In the genomic region with DNA sequence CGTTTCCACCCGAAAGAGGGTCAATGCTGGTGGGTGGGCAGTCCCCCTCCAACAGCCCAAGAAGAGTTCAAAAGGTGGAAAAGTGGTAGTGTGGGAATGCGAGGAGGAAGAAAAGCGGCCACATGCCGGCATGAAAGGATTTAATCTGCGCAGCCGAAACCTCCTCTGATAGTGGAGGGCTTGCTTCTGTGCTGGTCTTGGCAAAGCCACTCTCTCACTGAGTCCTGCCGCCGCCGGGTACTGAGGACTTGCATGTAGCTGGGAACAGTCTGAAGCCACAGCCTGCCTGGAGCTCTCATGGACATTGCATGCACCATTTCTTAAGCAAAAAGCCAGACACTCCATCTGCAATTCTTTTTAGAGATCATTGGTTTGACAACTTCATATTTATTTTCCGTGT, we compare ENCODE assay signal across 21 cellular contexts.
DNase-seq lines count a peak whose midpoint lies in the region; ATAC-seq and TF ChIP-seq lines count a peak whose summit lies in the region.
"Had no signal": no experiment of that assay in that cellular context is flagged by ENCODE, and none has a peak within 500 bp of the region (broad histone marks: within the 10 kb centered on the region; RNA-seq: fewer than 3 reads in every experiment).

No MANE protein-coding gene starts in this region.

- TF ChIP-seq CTCF in AG10803 (conservative IDR thresholded peaks at IDR 0.05; ENCODE audit: low read length): no peak
- TF ChIP-seq CTCF in WTC11 (IDR thresholded peaks at IDR 0.05): no peak
- no peak for TF ChIP-seq CTCF in osteoblast (IDR thresholded peaks at IDR 0.05; ENCODE audit: extremely low read depth, low read depth, low read length)

- H3K27me3 Mint-ChIP-seq in WTC11 (ENCODE audit: low read depth): peaks cover 10% of the 10 kb centered on the region

- POLR2A ChIA-PET in WTC11 (lab: Charles Lee): no interaction called here

- no peak overlapping the region for H3K4me3 Mint-ChIP-seq in WTC11
- H3K4me3 Mint-ChIP-seq: activated naive CD8-positive, alpha-beta T cell treated with anti-CD3 and anti-CD28 coated beads, Interleukin-2, amount 50 U/mL, for 24 hours; central memory CD8-positive, alpha-beta T cell; stimulated activated effector memory CD8-positive, alpha-beta T cell treated with anti-CD3 and anti-CD28 coated beads, Interleukin-12 subunit alpha, Interleukin-12 subunit beta, amount 100 ng/mL, for 72 hours had no signal

- DNase-seq in AG10803 (ENCODE audit: low read depth): peak; percentile 71
- no peak for DNase-seq in WTC11 (ENCODE audit: low spot score)
- DNase-seq in head of caudate nucleus: peak in 41 of 42 donors; percentile 49 to 89 (median 74)
- DNase-seq in nucleus accumbens (lab: John Stamatoyannopoulos, UW): peak in 38 of 56 donors; percentile 17 to 73 (median 44)
- DNase-seq in NOMO-1 treated with DMSO at 0.1 percent for 48 hours (lab: John Stamatoyannopoulos, UW; ENCODE audit: unreplicated experiment): no peak
- no peak for DNase-seq in osteoblast (ENCODE audit: insufficient read length, low spot score, missing footprints)
- DNase-seq in SK-N-DZ (ENCODE audit: low spot score): no peak
- DNase-seq: ACHN; activated naive CD8-positive, alpha-beta T cell treated with anti-CD3 and anti-CD28 coated beads, Interleukin-2, amount 50 U/mL, for 24 hours; COR-L47; EL; left cardiac atrium; NCI-H345; stimulated activated CD4-positive, alpha-beta T cell treated with anti-CD3 and anti-CD28 coated beads, Interleukin-12 subunit alpha, Interleukin-12 subunit beta, amount 100 ng/mL, for 4 hours; T-helper 1 cell; trophoblast cell had no signal

- H3K4me1 ChIP-seq in osteoblast (ENCODE audit: insufficient read depth, low read length): no peaks in the 10 kb centered on the region

- no peak overlapping the region for H3K4me2 ChIP-seq in osteoblast (ENCODE audit: insufficient read depth, low read length)

- CTCF ChIA-PET in WTC11 (lab: Charles Lee): no interaction called here

- peak; percentile 61; the same call in 1 of the 2 replicates for ATAC-seq in WTC11
- no peak for ATAC-seq in GM21390 (IDR thresholded peaks at IDR 0.05; ENCODE audit: unreplicated experiment)
- ATAC-seq: activated naive CD8-positive, alpha-beta T cell treated with anti-CD3 and anti-CD28 coated beads, Interleukin-2, amount 50 U/mL, for 24 hours; HepG2; stimulated activated effector memory CD8-positive, alpha-beta T cell treated with anti-CD3 and anti-CD28 coated beads, Interleukin-12 subunit alpha, Interleukin-12 subunit beta, amount 100 ng/mL, for 72 hours had no signal

- H3K4me1 Mint-ChIP-seq in WTC11: peaks cover 22% of the 10 kb centered on the region
- H3K4me1 Mint-ChIP-seq: activated naive CD8-positive, alpha-beta T cell treated with anti-CD3 and anti-CD28 coated beads, Interleukin-2, amount 50 U/mL, for 24 hours; central memory CD8-positive, alpha-beta T cell; stimulated activated effector memory CD8-positive, alpha-beta T cell treated with anti-CD3 and anti-CD28 coated beads, Interleukin-12 subunit alpha, Interleukin-12 subunit beta, amount 100 ng/mL, for 72 hours had no signal

- no peaks in the 10 kb centered on the region for H3K36me3 Mint-ChIP-seq in WTC11
- H3K36me3 Mint-ChIP-seq: stimulated activated effector memory CD8-positive, alpha-beta T cell treated with anti-CD3 and anti-CD28 coated beads, Interleukin-12 subunit alpha, Interleukin-12 subunit beta, amount 100 ng/mL, for 72 hours had no signal

- no peaks in the 10 kb centered on the region for H3K36me3 ChIP-seq in osteoblast (ENCODE audit: insufficient read depth, low read length)

- no peaks in the 10 kb centered on the region for H3K9me3 Mint-ChIP-seq in WTC11
- H3K9me3 Mint-ChIP-seq: activated naive CD8-positive, alpha-beta T cell treated with anti-CD3 and anti-CD28 coated beads, Interleukin-2, amount 50 U/mL, for 24 hours; activated T-helper 2 cell treated with anti-CD3 and anti-CD28 coated beads, Interferon-gamma antibody, Interleukin-2, Interleukin-4, amounts not matched to agents 10 μg/mL and 5 μg/mL and 100 μg/mL, durations not matched to agents 14 hours and 24 hours and 36 hours; central memory CD8-positive, alpha-beta T cell; stimulated activated effector memory CD8-positive, alpha-beta T cell treated with anti-CD3 and anti-CD28 coated beads, Interleukin-12 subunit alpha, Interleukin-12 subunit beta, amount 100 ng/mL, for 72 hours had no signal

- H3K27ac Mint-ChIP-seq in WTC11: no peak overlapping the region
- H3K27ac Mint-ChIP-seq: activated naive CD8-positive, alpha-beta T cell treated with anti-CD3 and anti-CD28 coated beads, Interleukin-2, amount 50 U/mL, for 24 hours; activated T-helper 2 cell treated with anti-CD3 and anti-CD28 coated beads, Interferon-gamma antibody, Interleukin-2, Interleukin-4, amounts not matched to agents 10 μg/mL and 5 μg/mL and 100 μg/mL, durations not matched to agents 14 hours and 24 hours and 36 hours; stimulated activated effector memory CD8-positive, alpha-beta T cell treated with anti-CD3 and anti-CD28 coated beads, Interleukin-12 subunit alpha, Interleukin-12 subunit beta, amount 100 ng/mL, for 72 hours had no signal

- H2AFZ ChIP-seq in osteoblast (ENCODE audit: low read length): no peak overlapping the region

- H3K79me2 ChIP-seq in osteoblast (ENCODE audit: insufficient read depth, low read length): no peaks in the 10 kb centered on the region

- intact Hi-C loops in head of caudate nucleus (cut with DNase I): no loop called here

- no peaks in the 10 kb centered on the region for H3K27me3 ChIP-seq in osteoblast (ENCODE audit: insufficient read depth, low read length)

- H4K20me1 ChIP-seq in osteoblast (ENCODE audit: insufficient read depth, low read length): no peaks in the 10 kb centered on the region

- peak overlapping the region; percentile 62 for H3K4me3 ChIP-seq in AG10803 (ENCODE audit: low read length)
- no peak overlapping the region for H3K4me3 ChIP-seq in osteoblast (ENCODE audit: insufficient read depth, low read length)

- no peak overlapping the region for H3K27ac ChIP-seq in osteoblast (ENCODE audit: low read depth, low read length)

- H3K9me3 ChIP-seq in osteoblast (ENCODE audit: low read depth, low read length): no peaks in the 10 kb centered on the region

TF ChIP-seq in WTC11, 78 proteins besides CTCF, POLR2A, EP300 and RAD21 (continues in another document):
- TF ChIP-seq CREM (CRISPR knock-in tag; IDR thresholded peaks at IDR 0.05) (no peak), SMAD3 (CRISPR knock-in tag; IDR thresholded peaks at IDR 0.05; ENCODE audit: borderline replicate concordance) (no peak), NFE2L1 (CRISPR knock-in tag; IDR thresholded peaks at IDR 0.05) (no peak), ZNF138 (CRISPR knock-in tag; conservative IDR thresholded peaks at IDR 0.05) (no peak), FOXJ3 (CRISPR knock-in tag; IDR thresholded peaks at IDR 0.05; ENCODE audit: borderline replicate concordance) (no peak), JUN (CRISPR knock-in tag; IDR thresholded peaks at IDR 0.05) (no peak), ZNF263 (CRISPR knock-in tag; IDR thresholded peaks at IDR 0.05; ENCODE audit: low read depth) (no peak), ZNF423 (CRISPR knock-in tag; IDR thresholded peaks at IDR 0.05) (no peak)
- TF ChIP-seq, protein P1, sequence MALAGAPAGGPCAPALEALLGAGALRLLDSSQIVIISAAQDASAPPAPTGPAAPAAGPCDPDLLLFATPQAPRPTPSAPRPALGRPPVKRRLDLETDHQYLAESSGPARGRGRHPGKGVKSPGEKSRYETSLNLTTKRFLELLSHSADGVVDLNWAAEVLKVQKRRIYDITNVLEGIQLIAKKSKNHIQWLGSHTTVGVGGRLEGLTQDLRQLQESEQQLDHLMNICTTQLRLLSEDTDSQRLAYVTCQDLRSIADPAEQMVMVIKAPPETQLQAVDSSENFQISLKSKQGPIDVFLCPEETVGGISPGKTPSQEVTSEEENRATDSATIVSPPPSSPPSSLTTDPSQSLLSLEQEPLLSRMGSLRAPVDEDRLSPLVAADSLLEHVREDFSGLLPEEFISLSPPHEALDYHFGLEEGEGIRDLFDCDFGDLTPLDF (CRISPR knock-in tag; IDR thresholded peaks at IDR 0.05): no peak
- TF ChIP-seq, protein P2, sequence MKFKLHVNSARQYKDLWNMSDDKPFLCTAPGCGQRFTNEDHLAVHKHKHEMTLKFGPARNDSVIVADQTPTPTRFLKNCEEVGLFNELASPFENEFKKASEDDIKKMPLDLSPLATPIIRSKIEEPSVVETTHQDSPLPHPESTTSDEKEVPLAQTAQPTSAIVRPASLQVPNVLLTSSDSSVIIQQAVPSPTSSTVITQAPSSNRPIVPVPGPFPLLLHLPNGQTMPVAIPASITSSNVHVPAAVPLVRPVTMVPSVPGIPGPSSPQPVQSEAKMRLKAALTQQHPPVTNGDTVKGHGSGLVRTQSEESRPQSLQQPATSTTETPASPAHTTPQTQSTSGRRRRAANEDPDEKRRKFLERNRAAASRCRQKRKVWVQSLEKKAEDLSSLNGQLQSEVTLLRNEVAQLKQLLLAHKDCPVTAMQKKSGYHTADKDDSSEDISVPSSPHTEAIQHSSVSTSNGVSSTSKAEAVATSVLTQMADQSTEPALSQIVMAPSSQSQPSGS (CRISPR knock-in tag; IDR thresholded peaks at IDR 0.05; ENCODE audit: borderline replicate concordance, low read depth): no peak
- TF ChIP-seq, protein P3, sequence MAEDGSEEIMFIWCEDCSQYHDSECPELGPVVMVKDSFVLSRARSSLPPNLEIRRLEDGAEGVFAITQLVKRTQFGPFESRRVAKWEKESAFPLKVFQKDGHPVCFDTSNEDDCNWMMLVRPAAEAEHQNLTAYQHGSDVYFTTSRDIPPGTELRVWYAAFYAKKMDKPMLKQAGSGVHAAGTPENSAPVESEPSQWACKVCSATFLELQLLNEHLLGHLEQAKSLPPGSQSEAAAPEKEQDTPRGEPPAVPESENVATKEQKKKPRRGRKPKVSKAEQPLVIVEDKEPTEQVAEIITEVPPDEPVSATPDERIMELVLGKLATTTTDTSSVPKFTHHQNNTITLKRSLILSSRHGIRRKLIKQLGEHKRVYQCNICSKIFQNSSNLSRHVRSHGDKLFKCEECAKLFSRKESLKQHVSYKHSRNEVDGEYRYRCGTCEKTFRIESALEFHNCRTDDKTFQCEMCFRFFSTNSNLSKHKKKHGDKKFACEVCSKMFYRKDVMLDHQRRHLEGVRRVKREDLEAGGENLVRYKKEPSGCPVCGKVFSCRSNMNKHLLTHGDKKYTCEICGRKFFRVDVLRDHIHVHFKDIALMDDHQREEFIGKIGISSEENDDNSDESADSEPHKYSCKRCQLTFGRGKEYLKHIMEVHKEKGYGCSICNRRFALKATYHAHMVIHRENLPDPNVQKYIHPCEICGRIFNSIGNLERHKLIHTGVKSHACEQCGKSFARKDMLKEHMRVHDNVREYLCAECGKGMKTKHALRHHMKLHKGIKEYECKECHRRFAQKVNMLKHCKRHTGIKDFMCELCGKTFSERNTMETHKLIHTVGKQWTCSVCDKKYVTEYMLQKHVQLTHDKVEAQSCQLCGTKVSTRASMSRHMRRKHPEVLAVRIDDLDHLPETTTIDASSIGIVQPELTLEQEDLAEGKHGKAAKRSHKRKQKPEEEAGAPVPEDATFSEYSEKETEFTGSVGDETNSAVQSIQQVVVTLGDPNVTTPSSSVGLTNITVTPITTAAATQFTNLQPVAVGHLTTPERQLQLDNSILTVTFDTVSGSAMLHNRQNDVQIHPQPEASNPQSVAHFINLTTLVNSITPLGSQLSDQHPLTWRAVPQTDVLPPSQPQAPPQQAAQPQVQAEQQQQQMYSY (CRISPR knock-in tag; IDR thresholded peaks at IDR 0.05): no peak

Comparison
In these comparisons a context has a peak if more than half of its experiments do, and no peak if none do; other contexts are left out.
1. DNase-seq: peak in AG10803 (single experiment), head of caudate nucleus (41 of 42) and nucleus accumbens (38 of 56); none in WTC11 (single experiment), NOMO-1 treated with DMSO at 0.1 percent for 48 hours (single experiment), osteoblast (single experiment) and SK-N-DZ (single experiment).